ENCODE assay signal across 20 cellular contexts in genomic region chr16:19292186-19292585, GRCh38. TPM values are rescaled to one million over a fixed set of nuclear protein-coding genes. Genes with fewer than 3 reads are reported as not detected.
DNase-seq lines count a peak whose midpoint lies in the region; ATAC-seq and TF ChIP-seq lines count a peak whose summit lies in the region.
"Had no signal": no experiment of that assay in that cellular context is flagged by ENCODE, and none has a peak within 500 bp of the region (broad histone marks: within the 10 kb centered on the region; RNA-seq: fewer than 3 reads in every experiment).

No MANE protein-coding gene starts in this region.

- no peak overlapping the region for H3K4me3 Mint-ChIP-seq in stimulated activated memory B cell treated with anti-CD40 and anti-IgM and Interleukin-4, amounts not matched to agents 10 μg/mL and 1 μg/mL and 100 μg/mL, for 72 hours
- H3K4me3 Mint-ChIP-seq in activated CD8-positive, alpha-beta memory T cell treated with anti-CD3 and anti-CD28 coated beads, Interleukin-2, amount 10 ng/mL, durations not matched to agents 7 days and 5 days: no peak overlapping the region
- H3K4me3 Mint-ChIP-seq: CD14-positive monocyte; CD8-positive, alpha-beta T cell; HFFc6 had no signal

- WGBS in ectodermal cell, 2 experiments: 72 to 77% methylated on average over 5 of the region's 5 CpGs

- H3K36me3 Mint-ChIP-seq in stimulated activated memory B cell treated with anti-CD40 and anti-IgM and Interleukin-4, amounts not matched to agents 10 μg/mL and 1 μg/mL and 100 μg/mL, for 72 hours: no peaks in the 10 kb centered on the region
- no peaks in the 10 kb centered on the region for H3K36me3 Mint-ChIP-seq in activated CD8-positive, alpha-beta memory T cell treated with anti-CD3 and anti-CD28 coated beads, Interleukin-2, amount 10 ng/mL, durations not matched to agents 7 days and 5 days
- H3K36me3 Mint-ChIP-seq: CD14-positive monocyte; CD8-positive, alpha-beta T cell had no signal

- CTCF ChIA-PET in activated CD8-positive, alpha-beta memory T cell treated with anti-CD3 and anti-CD28 coated beads, Interleukin-2, amount 10 ng/mL, durations not matched to agents 7 days and 5 days (lab: Charles Lee): no interaction called here

- no peak for TF ChIP-seq POLR2A in Peyer's patch (IDR thresholded peaks at IDR 0.05)

- peak; percentile 13 for DNase-seq in NCI-H69 (lab: John Stamatoyannopoulos, UW)
- peak; percentile 8 for DNase-seq in left kidney (ENCODE audit: low read depth, low spot score)
- no peak for DNase-seq in Peyer's patch
- no peak for DNase-seq in hippocampal formation (lab: John Stamatoyannopoulos, UW)
- no peak for DNase-seq in activated CD8-positive, alpha-beta memory T cell treated with anti-CD3 and anti-CD28 coated beads, Interleukin-2, amount 10 ng/mL, durations not matched to agents 7 days and 5 days
- DNase-seq: BE2C; CD8-positive, alpha-beta T cell; COR-L47; DMS153; DND-41; GDM1; HCEC 1CT; HFFc6 had no signal

- H3K27ac Mint-ChIP-seq in stimulated activated memory B cell treated with anti-CD40 and anti-IgM and Interleukin-4, amounts not matched to agents 10 μg/mL and 1 μg/mL and 100 μg/mL, for 72 hours: peak overlapping the region; percentile 83
- no peak overlapping the region for H3K27ac Mint-ChIP-seq in activated CD8-positive, alpha-beta memory T cell treated with anti-CD3 and anti-CD28 coated beads, Interleukin-2, amount 10 ng/mL, durations not matched to agents 7 days and 5 days
- H3K27ac Mint-ChIP-seq: CD8-positive, alpha-beta T cell; HFFc6; IgD-negative memory B cell had no signal

- no peak for TF ChIP-seq CTCF in Peyer's patch (IDR thresholded peaks at IDR 0.05)

- H3K27ac ChIP-seq in ectodermal cell (ENCODE audit: insufficient read depth, low read depth, low read length, poor library complexity, severe bottlenecking) (peak overlapping the region; percentile 79), Peyer's patch (no peak overlapping the region)

- H3K27me3 ChIP-seq in ectodermal cell (ENCODE audit: control insufficient read depth, insufficient read depth, low read length, poor library complexity, severe bottlenecking) (no peaks in the 10 kb centered on the region), Peyer's patch (no peaks in the 10 kb centered on the region)
- H3K27me3 ChIP-seq: BE2C had no signal

- H3K4me3 ChIP-seq in ectodermal cell (ENCODE audit: insufficient read depth, low read depth, low read length) (no peak overlapping the region), Peyer's patch (no peak overlapping the region)
- H3K4me3 ChIP-seq: A549 had no signal

- no peaks in the 10 kb centered on the region for H3K9me3 ChIP-seq in ectodermal cell (ENCODE audit: control insufficient read depth, low read length)
- no peaks in the 10 kb centered on the region for H3K9me3 ChIP-seq in Peyer's patch
- H3K9me3 ChIP-seq: A549, BE2C had no signal

- H3K27me3 Mint-ChIP-seq in stimulated activated memory B cell treated with anti-CD40 and anti-IgM and Interleukin-4, amounts not matched to agents 10 μg/mL and 1 μg/mL and 100 μg/mL, for 72 hours: peaks cover 9% of the 10 kb centered on the region
- H3K27me3 Mint-ChIP-seq in activated CD8-positive, alpha-beta memory T cell treated with anti-CD3 and anti-CD28 coated beads, Interleukin-2, amount 10 ng/mL, durations not matched to agents 7 days and 5 days: peaks cover 2% of the 10 kb centered on the region

- peaks cover 47% of the 10 kb centered on the region for H3K4me1 Mint-ChIP-seq in stimulated activated memory B cell treated with anti-CD40 and anti-IgM and Interleukin-4, amounts not matched to agents 10 μg/mL and 1 μg/mL and 100 μg/mL, for 72 hours
- H3K4me1 Mint-ChIP-seq in activated CD8-positive, alpha-beta memory T cell treated with anti-CD3 and anti-CD28 coated beads, Interleukin-2, amount 10 ng/mL, durations not matched to agents 7 days and 5 days: peaks cover 3% of the 10 kb centered on the region

- H3K4me1 ChIP-seq in ectodermal cell (ENCODE audit: control insufficient read depth, insufficient read depth, low read length): peaks cover 54% of the 10 kb centered on the region
- peaks cover 0 to 4% (median 0%) of the 10 kb centered on the region in 4 donors for H3K4me1 ChIP-seq in Peyer's patch
- H3K4me1 ChIP-seq: BE2C had no signal

- H3K36me3 ChIP-seq in ectodermal cell (ENCODE audit: control insufficient read depth, insufficient read depth, low read length) (no peaks in the 10 kb centered on the region), Peyer's patch (no peaks in the 10 kb centered on the region)
- H3K36me3 ChIP-seq: BE2C had no signal

- no peaks in the 10 kb centered on the region for H3K9me3 Mint-ChIP-seq in stimulated activated memory B cell treated with anti-CD40 and anti-IgM and Interleukin-4, amounts not matched to agents 10 μg/mL and 1 μg/mL and 100 μg/mL, for 72 hours
- H3K9me3 Mint-ChIP-seq in activated CD8-positive, alpha-beta memory T cell treated with anti-CD3 and anti-CD28 coated beads, Interleukin-2, amount 10 ng/mL, durations not matched to agents 7 days and 5 days (ENCODE audit: low read depth): no peaks in the 10 kb centered on the region
- H3K9me3 Mint-ChIP-seq: CD14-positive monocyte; CD8-positive, alpha-beta T cell; IgD-negative memory B cell had no signal

- ATAC-seq in stimulated activated memory B cell treated with anti-CD40 and anti-IgM and Interleukin-4, amounts not matched to agents 10 μg/mL and 1 μg/mL and 100 μg/mL, for 72 hours: no peak
- ATAC-seq in GM21619 (IDR thresholded peaks at IDR 0.05; ENCODE audit: unreplicated experiment): no peak
- ATAC-seq in activated CD8-positive, alpha-beta memory T cell treated with anti-CD3 and anti-CD28 coated beads, Interleukin-2, amount 10 ng/mL, durations not matched to agents 7 days and 5 days: no peak
- ATAC-seq: CD8-positive, alpha-beta T cell had no signal

RNA-seq across cellular contexts. Expression of gene CLEC19A, which starts 6.7 kb away (rescaled TPM):
- 24.6 TPM for polyA plus RNA-seq in ectodermal cell (2013, experiment 1 of 4)
- polyA plus RNA-seq in ectodermal cell (2013, experiment 2 of 4): 35.7 TPM
- polyA plus RNA-seq in ectodermal cell (2013, experiment 3 of 4): 26.1 TPM
- 33.3 TPM for polyA plus RNA-seq in ectodermal cell (2013, experiment 4 of 4)
- not detected for total RNA-seq in Peyer's patch
- not detected for total RNA-seq in activated CD8-positive, alpha-beta memory T cell treated with anti-CD3 and anti-CD28 coated beads, Interleukin-2, amount 10 ng/mL, durations not matched to agents 7 days and 5 days
- total RNA-seq: CD8-positive, alpha-beta T cell; HFFc6 had no signal
- polyA plus RNA-seq: AG04450, CD14-positive monocyte, IgD-negative memory B cell had no signal

Comparison
In these comparisons a context has a peak if more than half of its experiments do, and no peak if none do; other contexts are left out.
1. DNase-seq: peak in NCI-H69 (single experiment) and left kidney (single experiment); none in Peyer's patch (0 of 3), hippocampal formation (0 of 2) and activated CD8-positive, alpha-beta memory T cell treated with anti-CD3 and anti-CD28 coated beads, Interleukin-2, amount 10 ng/mL, durations not matched to agents 7 days and 5 days (single experiment).